ENCODE assay signal across 24 cellular contexts in genomic region chr4:78520808-78521226, GRCh38. TPM values are rescaled to one million over a fixed set of nuclear protein-coding genes. Genes with fewer than 3 reads are reported as not detected.
DNase-seq lines count a peak whose midpoint lies in the region; ATAC-seq and TF ChIP-seq lines count a peak whose summit lies in the region.
"Had no signal": no experiment of that assay in that cellular context is flagged by ENCODE, and none has a peak within 500 bp of the region (broad histone marks: within the 10 kb centered on the region; RNA-seq: fewer than 3 reads in every experiment).

No MANE protein-coding gene starts in this region.

- no peak for TF ChIP-seq POLR2A in upper lobe of left lung (IDR thresholded peaks at IDR 0.05)

- H3K27ac ChIP-seq in neutrophil, result peak overlapping the region; percentile 38
- no peak overlapping the region for H3K27ac ChIP-seq in upper lobe of left lung
- H3K27ac ChIP-seq: breast epithelium, dorsolateral prefrontal cortex, SJSA1 had no signal

- peaks cover 35 to 48% of the 10 kb centered on the region in 2 experiments for H3K4me1 ChIP-seq in neutrophil (ENCODE audit: control insufficient read depth in 1 of 2, insufficient read depth in 1 of 2, low read depth in 1 of 2, low read length in 1 of 2)
- peaks cover 0 to 11% (median 5%) of the 10 kb centered on the region in 4 donors for H3K4me1 ChIP-seq in upper lobe of left lung
- H3K4me1 ChIP-seq: breast epithelium, Caco-2 had no signal

- WGBS in upper lobe of left lung, 2 donors, result 59 to 64% methylated on average over 3 of the region's 3 CpGs

- H3K36me3 ChIP-seq in neutrophil (no peaks in the 10 kb centered on the region), upper lobe of left lung (no peaks in the 10 kb centered on the region)
- H3K36me3 ChIP-seq: breast epithelium, SJSA1 had no signal

- H3K27me3 ChIP-seq in neutrophil (no peaks in the 10 kb centered on the region), upper lobe of left lung (no peaks in the 10 kb centered on the region)
- H3K27me3 ChIP-seq: breast epithelium, SJSA1 had no signal

- H3K9me3 ChIP-seq in neutrophil (no peaks in the 10 kb centered on the region), upper lobe of left lung (no peaks in the 10 kb centered on the region)
- H3K9me3 ChIP-seq: breast epithelium, Caco-2, SJSA1 had no signal

- H3K4me3 ChIP-seq in AG10803 (ENCODE audit: low read length) (no peak overlapping the region), neutrophil (ENCODE audit: low read depth in 1 of 2, low read length in 1 of 2) (no peak overlapping the region), upper lobe of left lung (no peak overlapping the region)
- H3K4me3 ChIP-seq: breast epithelium, dorsolateral prefrontal cortex, SJSA1 had no signal

- TF ChIP-seq CTCF in AG10803 (conservative IDR thresholded peaks at IDR 0.05; ENCODE audit: low read length), result no peak
- TF ChIP-seq CTCF in neutrophil (IDR thresholded peaks at IDR 0.05), result no peak
- no peak for TF ChIP-seq CTCF in upper lobe of left lung (IDR thresholded peaks at IDR 0.05)

- TF ChIP-seq EP300 in upper lobe of left lung (IDR thresholded peaks at IDR 0.05), result no peak

- DNase-seq in AG10803 (ENCODE audit: low read depth), result peak; percentile 33
- peak; percentile 93 for DNase-seq in fibroblast of gingiva (ENCODE audit: low read depth)
- no peak for DNase-seq in Kasumi-1 (lab: John Stamatoyannopoulos, UW)
- no peak for DNase-seq in amniotic stem cell (lab: John Stamatoyannopoulos, UW)
- DNase-seq in upper lobe of left lung, result no peak
- no peak for DNase-seq in iPS-NIHi7 (ENCODE audit: extremely low spot score)
- DNase-seq: activated B cell treated with CpG ODN at 0.5 μM for 24 hours; activated CD8-positive, alpha-beta T cell treated with anti-CD3 and anti-CD28 coated beads, Interleukin-2, amount 10 ng/mL, durations not matched to agents 7 days and 5 days; activated T-cell treated with anti-CD3 and anti-CD28 coated beads, Interleukin-2, amount 50 U/mL, for 48 hours; Caco-2; dorsolateral prefrontal cortex; EL; midbrain; NCI-H1105 treated with DMSO at 0.1 percent for 48 hours; NCI-H2107; NCI-H524 treated with DMSO at 0.1 percent for 48 hours; retina; stimulated activated naive CD4-positive, alpha-beta T cell had no signal

- no peak for ATAC-seq in upper lobe of left lung (ENCODE audit: low FRiP score in 2 of 2)
- ATAC-seq: activated CD8-positive, alpha-beta T cell treated with anti-CD3 and anti-CD28 coated beads, Interleukin-2, amount 10 ng/mL, durations not matched to agents 7 days and 5 days; activated naive CD4-positive, alpha-beta T cell treated with anti-CD3 and anti-CD28 coated beads, Interleukin-2, amount 50 U/mL, for 72 hours; esophagus mucosa had no signal

TF ChIP-seq in PFSK-1, 5 proteins besides CTCF, POLR2A, EP300 and RAD21:
- TF ChIP-seq REST (IDR thresholded peaks at IDR 0.05; ENCODE audit: insufficient read depth in 1 of 2, low read depth in 2 of 2, low read length in 2 of 2), result no peak
- peak; percentile 54; the same call in 1 of the 2 replicates for TF ChIP-seq POLR2AphosphoS5 (IDR thresholded peaks at IDR 0.05; ENCODE audit: low read depth, low read length)

RNA-seq across cellular contexts. Expression of gene ANXA3, which starts 30.8 kb away (rescaled TPM):
- not detected for polyA plus RNA-seq in PFSK-1 (2012; ENCODE audit: insufficient read length, low read depth)
- total RNA-seq in upper lobe of left lung, result 100 to 1,000 TPM; 113 to 484 (median 269) TPM

Comparison
In these comparisons a context has a peak if more than half of its experiments do, and no peak if none do; other contexts are left out.
1. DNase-seq: peak in AG10803 (single experiment) and fibroblast of gingiva (single experiment); none in Kasumi-1 (0 of 2), amniotic stem cell (single experiment), upper lobe of left lung (0 of 2) and iPS-NIHi7 (single experiment).